ENCODE assay signal across 18 cellular contexts in the genomic region with DNA sequence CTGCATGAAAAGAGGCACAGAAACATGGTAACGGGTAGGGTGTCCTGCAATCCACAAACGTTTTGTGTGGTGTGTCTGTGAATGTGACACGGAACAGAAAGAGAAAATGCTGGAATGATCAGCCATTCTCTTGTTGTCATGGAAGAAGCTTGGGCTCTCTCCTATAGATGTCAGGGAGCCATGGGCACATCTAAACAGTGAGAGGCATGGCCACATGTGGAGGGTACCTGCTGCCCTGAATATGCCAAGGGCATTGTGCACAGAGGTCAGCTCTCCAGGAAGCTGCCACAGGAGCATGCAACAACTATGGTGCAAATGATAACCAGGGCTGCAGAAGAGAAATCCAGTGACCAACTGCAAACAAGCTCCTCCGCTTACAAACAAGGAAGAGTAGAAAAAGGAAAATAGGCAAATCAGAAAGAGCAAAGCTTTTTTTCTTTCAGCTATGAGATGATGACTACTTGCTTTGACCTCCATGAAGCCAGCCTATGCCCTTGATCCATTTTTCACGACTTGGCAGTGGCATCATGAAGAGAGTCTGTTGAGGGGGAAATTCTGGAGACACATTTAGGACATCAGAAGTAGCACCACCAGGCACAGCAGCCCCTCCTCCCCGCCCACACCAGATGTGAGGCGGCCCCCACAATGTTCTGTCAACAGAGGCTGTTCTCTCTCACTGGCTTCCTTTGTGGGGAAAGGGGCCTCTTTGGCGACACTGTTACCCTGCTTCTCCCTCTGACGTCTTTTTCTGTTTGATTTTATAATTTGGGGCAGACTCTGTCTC. TPM values are rescaled to one million over a fixed set of nuclear protein-coding genes. Genes with fewer than 3 reads are reported as not detected.
"Had no signal": no experiment of that assay in that cellular context is flagged by ENCODE, and none has a peak within 500 bp of the region (broad histone marks: within the 10 kb centered on the region; RNA-seq: fewer than 3 reads in every experiment).

No MANE protein-coding gene starts in this region.

- H3K4me1 ChIP-seq: lower lobe of right lung, prostate gland, uterus had no signal

- H3K9me3 ChIP-seq: esophagus squamous epithelium, lower lobe of right lung, neutrophil, prostate gland, uterus had no signal

- H3K27me3 ChIP-seq: uterus had no signal

- H3K4me3 Mint-ChIP-seq: activated naive CD4-positive, alpha-beta T cell treated with anti-CD3 and anti-CD28 coated beads, Interleukin-2, amount 50 U/mL, for 24 hours; naive thymus-derived CD4-positive, alpha-beta T cell; stimulated activated naive CD8-positive, alpha-beta T cell treated with anti-CD3 and anti-CD28 coated beads, Interleukin-15, Interleukin-2, amounts not matched to agents 100 ng/mL and 50 ng/mL, for 24 hours; T-helper 1 cell treated with Interleukin-12 subunit alpha and Interleukin-12 subunit beta and Interleukin-4 antibody, amounts not matched to agents 30 μg/mL and 1 μg/mL, for 36 hours had no signal

- H3K27ac ChIP-seq: esophagus squamous epithelium, lower lobe of right lung, neutrophil, prostate gland, uterus had no signal

- H3K4me3 ChIP-seq: esophagus squamous epithelium, lower lobe of right lung, prostate gland, uterus had no signal

- FAIRE-seq: colon had no signal

- DNase-seq: activated CD4-positive, alpha-beta T cell treated with anti-CD3 and anti-CD28 coated beads for 48 hours; activated T-cell treated with anti-CD3 and anti-CD28 coated beads for 4 hours; amniotic stem cell; esophagus squamous epithelium; foreskin fibroblast; lower lobe of right lung; naive thymus-derived CD4-positive, alpha-beta T cell; stimulated activated CD4-positive, alpha-beta T cell treated with anti-CD3 and anti-CD28 coated beads, Interleukin-2, amount 100 ng/mL, for 48 hours; uterus had no signal

- ATAC-seq: lower lobe of right lung; naive thymus-derived CD4-positive, alpha-beta T cell had no signal

- H3K27ac Mint-ChIP-seq: activated naive CD4-positive, alpha-beta T cell treated with anti-CD3 and anti-CD28 coated beads, Interleukin-2, amount 50 U/mL, for 24 hours; activated T-helper 2 cell treated with anti-CD3 and anti-CD28 coated beads, Interferon-gamma antibody, Interleukin-2, Interleukin-4, amounts not matched to agents 10 μg/mL and 5 μg/mL and 100 μg/mL, durations not matched to agents 14 hours and 24 hours and 36 hours; naive thymus-derived CD4-positive, alpha-beta T cell; stimulated activated naive CD8-positive, alpha-beta T cell treated with anti-CD3 and anti-CD28 coated beads, Interleukin-15, Interleukin-2, amounts not matched to agents 100 ng/mL and 50 ng/mL, for 24 hours; T-helper 1 cell treated with Interleukin-12 subunit alpha and Interleukin-12 subunit beta and Interleukin-4 antibody, amounts not matched to agents 30 μg/mL and 1 μg/mL, for 36 hours had no signal

- H3K36me3 Mint-ChIP-seq: activated naive CD4-positive, alpha-beta T cell treated with anti-CD3 and anti-CD28 coated beads, Interleukin-2, amount 50 U/mL, for 24 hours had no signal

- H3K4me1 Mint-ChIP-seq: activated naive CD4-positive, alpha-beta T cell treated with anti-CD3 and anti-CD28 coated beads, Interleukin-2, amount 50 U/mL, for 24 hours had no signal

- H3K36me3 ChIP-seq: esophagus squamous epithelium, lower lobe of right lung, neutrophil, prostate gland, uterus had no signal

- H3K9me3 Mint-ChIP-seq: activated naive CD4-positive, alpha-beta T cell treated with anti-CD3 and anti-CD28 coated beads, Interleukin-2, amount 50 U/mL, for 24 hours; stimulated activated naive CD8-positive, alpha-beta T cell treated with anti-CD3 and anti-CD28 coated beads, Interleukin-15, Interleukin-2, amounts not matched to agents 100 ng/mL and 50 ng/mL, for 24 hours; T-helper 1 cell treated with Interleukin-12 subunit alpha and Interleukin-12 subunit beta and Interleukin-4 antibody, amounts not matched to agents 30 μg/mL and 1 μg/mL, for 36 hours had no signal

RNA-seq across cellular contexts. Expression of a gene that starts 4.8 kb away (rescaled TPM):
- total RNA-seq: activated CD8-positive, alpha-beta memory T cell treated with anti-CD3 and anti-CD28 coated beads for 36 hours; activated T-helper 2 cell treated with anti-CD3 and anti-CD28 coated beads, Interferon-gamma antibody, Interleukin-2, Interleukin-4, amounts not matched to agents 10 μg/mL and 5 μg/mL and 100 μg/mL, durations not matched to agents 14 hours and 24 hours and 36 hours; mononuclear cell had no signal
- polyA plus RNA-seq: naive thymus-derived CD4-positive, alpha-beta T cell had no signal
